In the genomic region with DNA sequence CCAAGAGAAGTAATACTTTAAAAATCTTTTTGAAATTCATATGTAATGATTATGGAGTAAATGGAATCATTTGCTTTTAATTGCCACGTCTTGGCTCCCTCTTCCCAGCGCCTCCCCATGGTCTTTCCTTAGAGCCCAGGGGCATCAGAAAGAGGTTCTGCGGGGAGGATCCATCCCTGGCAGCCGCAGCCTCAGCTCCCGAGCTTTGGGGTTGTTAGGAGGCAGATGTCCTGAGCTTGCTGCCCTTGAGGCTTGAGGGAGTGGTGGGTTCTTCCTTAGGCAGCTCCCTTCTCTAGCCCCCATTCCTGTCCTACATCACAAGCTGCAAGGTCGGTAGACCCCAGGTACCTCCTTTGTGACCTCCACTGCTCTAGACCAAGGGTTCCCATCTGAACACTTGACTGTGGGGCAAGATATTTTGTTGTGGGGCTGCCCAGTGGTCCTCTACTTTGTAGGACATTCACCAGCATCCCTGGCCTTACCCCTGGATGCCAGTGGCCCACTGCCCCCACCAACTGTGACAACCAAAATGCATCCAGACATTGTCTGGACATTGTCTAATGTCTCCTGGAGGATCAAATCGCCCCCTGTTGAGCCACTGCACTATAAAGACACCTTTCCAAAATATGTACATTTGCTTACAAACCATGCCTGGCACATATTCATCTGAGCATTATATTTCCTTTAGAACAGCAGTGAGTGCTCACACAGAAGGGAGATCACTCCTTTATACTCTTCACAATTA, we compare ENCODE assay signal across 21 cellular contexts. TPM values are rescaled to one million over a fixed set of nuclear protein-coding genes. Genes with fewer than 3 reads are reported as not detected.
DNase-seq lines count a peak whose midpoint lies in the region; ATAC-seq and TF ChIP-seq lines count a peak whose summit lies in the region.
"Had no signal": no experiment of that assay in that cellular context is flagged by ENCODE, and none has a peak within 500 bp of the region (broad histone marks: within the 10 kb centered on the region; RNA-seq: fewer than 3 reads in every experiment).

No MANE protein-coding gene starts in this region.

- POLR2A ChIA-PET in PC-3 (lab: Charles Lee; ENCODE audit: unreplicated experiment): interaction anchor here (0.6 kb wide), 1 partner anchor 58 kb away, joined by 3 read pairs; no protein-coding TSS in a partner anchor

- peaks cover 1% of the 10 kb centered on the region for H4K20me1 ChIP-seq in osteoblast (ENCODE audit: insufficient read depth, low read length)
- H4K20me1 ChIP-seq in PC-3 (ENCODE audit: low read length): no peaks in the 10 kb centered on the region

- CTCF ChIA-PET in PC-3 (lab: Charles Lee): interaction anchor here (0.8 kb wide), 1 partner anchor 61 kb away, joined by 4 read pairs; no protein-coding TSS in a partner anchor

- no peaks in the 10 kb centered on the region for H3K9me3 Mint-ChIP-seq in activated T-cell treated with anti-CD3 and anti-CD28 coated beads, Interleukin-2, amount 50 U/mL, for 24 hours
- no peaks in the 10 kb centered on the region for H3K9me3 Mint-ChIP-seq in CD4-positive, CD25-positive, alpha-beta regulatory T cell
- H3K9me3 Mint-ChIP-seq in central memory CD8-positive, alpha-beta T cell: no peaks in the 10 kb centered on the region

- H3K79me2 ChIP-seq in osteoblast (ENCODE audit: insufficient read depth, low read length) (no peaks in the 10 kb centered on the region), PC-3 (ENCODE audit: low read length) (peaks cover 4% of the 10 kb centered on the region; the same call in 1 of the 2 replicates)

- ATAC-seq in CD4-positive, CD25-positive, alpha-beta regulatory T cell (ENCODE audit: low read depth in 2 of 2): no peak
- no peak for ATAC-seq in central memory CD8-positive, alpha-beta T cell (replicated peaks; ENCODE audit: extremely low read depth, poor library complexity, severe bottlenecking)
- ATAC-seq in PC-3 (no peak), GM18520 (IDR thresholded peaks at IDR 0.05; ENCODE audit: unreplicated experiment) (no peak)
- ATAC-seq: Right ventricle myocardium inferior had no signal

- H3K36me3 ChIP-seq in CD4-positive, CD25-positive, alpha-beta regulatory T cell (ENCODE audit: control insufficient read depth, insufficient read depth, low read length): peaks cover 6% of the 10 kb centered on the region
- H3K36me3 ChIP-seq in osteoblast (ENCODE audit: insufficient read depth, low read length) (peaks cover 5% of the 10 kb centered on the region), PC-3 (ENCODE audit: low read depth, low read length) (no peaks in the 10 kb centered on the region)
- H3K36me3 ChIP-seq: BE2C had no signal

- TF ChIP-seq POLR2A in lower leg skin (IDR thresholded peaks at IDR 0.05): no peak

- WGBS in lower leg skin, 2 donors: 79 to 85% methylated on average over 7 of the region's 7 CpGs

- no peaks in the 10 kb centered on the region for H3K9me3 ChIP-seq in CD4-positive, CD25-positive, alpha-beta regulatory T cell (ENCODE audit: control insufficient read depth in 2 of 2, low read length in 2 of 2)
- H3K9me3 ChIP-seq in osteoblast (ENCODE audit: low read depth, low read length) (no peaks in the 10 kb centered on the region), PC-3 (ENCODE audit: low read length) (no peaks in the 10 kb centered on the region)
- H3K9me3 ChIP-seq: BE2C had no signal

- intact Hi-C loops in PC-3 (cut with micrococcal nuclease) (no loop called here), lower leg skin (cut with DNase I; ENCODE audit: low total_unique reads) (no loop called here)

- peak overlapping the region; percentile 13 for H3K27ac Mint-ChIP-seq in activated T-cell treated with anti-CD3 and anti-CD28 coated beads, Interleukin-2, amount 50 U/mL, for 24 hours
- H3K27ac Mint-ChIP-seq in CD4-positive, CD25-positive, alpha-beta regulatory T cell: peak overlapping the region in 2 of 3 donors; percentile 3 to 63
- H3K27ac Mint-ChIP-seq in central memory CD8-positive, alpha-beta T cell (ENCODE audit: low read depth): peak overlapping the region; percentile 76

- no peak overlapping the region for H3K4me3 Mint-ChIP-seq in activated T-cell treated with anti-CD3 and anti-CD28 coated beads, Interleukin-2, amount 50 U/mL, for 24 hours
- H3K4me3 Mint-ChIP-seq in CD4-positive, CD25-positive, alpha-beta regulatory T cell: no peak overlapping the region
- H3K4me3 Mint-ChIP-seq in central memory CD8-positive, alpha-beta T cell: no peak overlapping the region

- H3K9ac ChIP-seq in PC-3 (ENCODE audit: low read length): no peak overlapping the region

- no peaks in the 10 kb centered on the region for H3K27me3 Mint-ChIP-seq in activated T-cell treated with anti-CD3 and anti-CD28 coated beads, Interleukin-2, amount 50 U/mL, for 24 hours
- H3K27me3 Mint-ChIP-seq in CD4-positive, CD25-positive, alpha-beta regulatory T cell: no peaks in the 10 kb centered on the region
- H3K27me3 Mint-ChIP-seq in central memory CD8-positive, alpha-beta T cell: no peaks in the 10 kb centered on the region

- no peak overlapping the region for H2AFZ ChIP-seq in osteoblast (ENCODE audit: low read length)
- no peak overlapping the region for H2AFZ ChIP-seq in PC-3 (ENCODE audit: low read length)

- no peak overlapping the region for H3K27ac ChIP-seq in CD4-positive, CD25-positive, alpha-beta regulatory T cell (ENCODE audit: insufficient read depth, low read length, poor library complexity, severe bottlenecking)
- no peak overlapping the region for H3K27ac ChIP-seq in osteoblast (ENCODE audit: low read depth, low read length)
- H3K27ac ChIP-seq in PC-3 (ENCODE audit: low read length): no peak overlapping the region
- H3K27ac ChIP-seq: HL-60 had no signal

- peaks cover 4% of the 10 kb centered on the region for H3F3A ChIP-seq in PC-3 (ENCODE audit: low read length, unreplicated experiment)

- BruUV-seq in PC-3 (replicated peaks; lab: Mats Ljungman, UMichigan): no TSS peak

- peaks cover 50% of the 10 kb centered on the region for H3K4me1 Mint-ChIP-seq in activated T-cell treated with anti-CD3 and anti-CD28 coated beads, Interleukin-2, amount 50 U/mL, for 24 hours (ENCODE audit: low read depth)
- peaks cover 25 to 52% (median 28%) of the 10 kb centered on the region in 4 donors for H3K4me1 Mint-ChIP-seq in CD4-positive, CD25-positive, alpha-beta regulatory T cell
- peaks cover 70% of the 10 kb centered on the region for H3K4me1 Mint-ChIP-seq in central memory CD8-positive, alpha-beta T cell

- no peaks in the 10 kb centered on the region for H3K9me2 ChIP-seq in PC-3 (replicated peaks; ENCODE audit: low read length)

- H3K4me1 ChIP-seq in CD4-positive, CD25-positive, alpha-beta regulatory T cell (ENCODE audit: control insufficient read depth, insufficient read depth, low read length, poor library complexity, severe bottlenecking): peaks cover 4% of the 10 kb centered on the region
- H3K4me1 ChIP-seq in osteoblast (ENCODE audit: insufficient read depth, low read length) (peaks cover under 1% of the 10 kb centered on the region), PC-3 (ENCODE audit: insufficient read depth, low read length) (peaks cover 16% of the 10 kb centered on the region)

- DNase-seq in activated T-cell treated with anti-CD3 and anti-CD28 coated beads, Interleukin-2, amount 50 U/mL, for 24 hours: no peak
- no peak for DNase-seq in activated T-cell treated with anti-CD3 and anti-CD28 coated beads, Interleukin-2, amount 50 U/mL, for 48 hours
- DNase-seq in CD4-positive, CD25-positive, alpha-beta regulatory T cell: no peak
- DNase-seq in central memory CD8-positive, alpha-beta T cell (ENCODE audit: low spot score in 2 of 2): no peak
- peak; percentile 68 for DNase-seq in osteoblast (ENCODE audit: insufficient read length, low spot score, missing footprints)
- DNase-seq in PC-3: no peak
- no peak for DNase-seq in lower leg skin (ENCODE audit: low spot score in 2 of 2)
- DNase-seq: 8988T, ACHN, BE2C, Kasumi-1, MV-4-11, NCI-H1105 treated with DMSO at 0.1 percent for 48 hours, NCI-H146, NCI-H1930, NCI-H2107, NCI-H524 treated with DMSO at 0.1 percent for 48 hours, NCI-H774 had no signal

- H3K4me3 ChIP-seq in CD4-positive, CD25-positive, alpha-beta regulatory T cell (ENCODE audit: low read depth, low read length): no peak overlapping the region
- H3K4me3 ChIP-seq in osteoblast (ENCODE audit: insufficient read depth, low read length): no peak overlapping the region
- no peak overlapping the region for H3K4me3 ChIP-seq in PC-3 (ENCODE audit: low read length)
- no peak overlapping the region for H3K4me3 ChIP-seq in lower leg skin (ENCODE audit: low read depth, poor library complexity, severe bottlenecking)

- TF ChIP-seq CTCF in osteoblast (IDR thresholded peaks at IDR 0.05; ENCODE audit: extremely low read depth, low read depth, low read length) (no peak), PC-3 (conservative IDR thresholded peaks at IDR 0.05; ENCODE audit: low read depth, low read length) (no peak), lower leg skin (IDR thresholded peaks at IDR 0.05) (no peak)

- peaks cover 50% of the 10 kb centered on the region for H3K36me3 Mint-ChIP-seq in activated T-cell treated with anti-CD3 and anti-CD28 coated beads, Interleukin-2, amount 50 U/mL, for 24 hours (ENCODE audit: low read depth)
- H3K36me3 Mint-ChIP-seq in CD4-positive, CD25-positive, alpha-beta regulatory T cell: peaks cover 23% of the 10 kb centered on the region
- peaks cover 54% of the 10 kb centered on the region for H3K36me3 Mint-ChIP-seq in central memory CD8-positive, alpha-beta T cell (ENCODE audit: insufficient read depth)

- H3K27me3 ChIP-seq in CD4-positive, CD25-positive, alpha-beta regulatory T cell (ENCODE audit: control insufficient read depth, insufficient read depth, low read length): no peaks in the 10 kb centered on the region
- H3K27me3 ChIP-seq in osteoblast (ENCODE audit: insufficient read depth, low read length) (no peaks in the 10 kb centered on the region), PC-3 (ENCODE audit: low read length) (no peaks in the 10 kb centered on the region)
- H3K27me3 ChIP-seq: BE2C had no signal

- H3K4me2 ChIP-seq in osteoblast (ENCODE audit: insufficient read depth, low read length) (no peak overlapping the region), PC-3 (ENCODE audit: low read length) (no peak overlapping the region)

RNA-seq across cellular contexts. Expression of gene PPP2R5C, which starts 6.3 kb away (rescaled TPM):
- 650 TPM for total RNA-seq in CD4-positive, CD25-positive, alpha-beta regulatory T cell
- polyA plus RNA-seq in CD4-positive, CD25-positive, alpha-beta regulatory T cell: 100 to 1,000 TPM; 244 to 294 (median 270) TPM
- total RNA-seq in osteoblast (101 and 111 TPM in 2 replicates), PC-3 (2014; rRNA removed) (92.9 and 96.1 TPM in 2 replicates), lower leg skin (10 to 100 TPM; 74.6 to 89.9 (median 80.3) TPM)

Comparison
In these comparisons a context has a peak if more than half of its experiments do, and no peak if none do; other contexts are left out.
1. H3K27ac Mint-ChIP-seq: peak in every context shown above with its lines; median percentile 76 in central memory CD8-positive, alpha-beta T cell; 33 in CD4-positive, CD25-positive, alpha-beta regulatory T cell; 13 in activated T-cell treated with anti-CD3 and anti-CD28 coated beads, Interleukin-2, amount 50 U/mL, for 24 hours.